22 cellular contexts compared by ENCODE assay signal in genomic region chr18:42574871-42575270, GRCh38.
A peak's percentile ranks its signal among the peaks of the same experiment; 100 is the strongest.
DNase-seq lines count a peak whose midpoint lies in the region; ATAC-seq lines count a peak whose summit lies in the region.
"Had no signal": no experiment of that assay in that cellular context is flagged by ENCODE, and none has a peak within 500 bp of the region (broad histone marks: within the 10 kb centered on the region; RNA-seq: fewer than 3 reads in every experiment).

No MANE protein-coding gene starts in this region.

- ATAC-seq in GM19463 (IDR thresholded peaks at IDR 0.05; ENCODE audit: unreplicated experiment) (no peak), GM21367 (IDR thresholded peaks at IDR 0.05; ENCODE audit: unreplicated experiment) (no peak)
- ATAC-seq: body of pancreas; CD8-positive, alpha-beta T cell; HCT116; left cardiac atrium; naive thymus-derived CD8-positive, alpha-beta T cell; upper lobe of right lung had no signal

- DNase-seq in COR-L47 (lab: John Stamatoyannopoulos, UW) (peak; percentile 99), NCI-H1048 (lab: John Stamatoyannopoulos, UW) (peak; percentile 35), NCI-H2081 (lab: John Stamatoyannopoulos, UW) (peak; percentile 91 to 96), NCI-H69 (lab: John Stamatoyannopoulos, UW) (peak; percentile 100), DMS53 (lab: John Stamatoyannopoulos, UW) (no peak), hypothalamus (lab: John Stamatoyannopoulos, UW) (no peak)
- DNase-seq: activated CD4-positive, alpha-beta T cell treated with anti-CD3 and anti-CD28 coated beads for 48 hours; activated effector memory CD4-positive, alpha-beta T cell treated with Interleukin-2 at 50 U/mL for 16 hours; body of pancreas; CD8-positive, alpha-beta T cell; Kasumi-1; left cardiac atrium; mesendoderm; naive thymus-derived CD8-positive, alpha-beta T cell; NCI-H187 treated with DMSO at 0.1 percent for 48 hours; ovary; SIG-M5; stimulated activated CD4-positive, alpha-beta T cell treated with anti-CD3 and anti-CD28 coated beads, Interleukin-12 subunit alpha, Interleukin-12 subunit beta, amount 100 ng/mL, for 4 hours; upper lobe of right lung had no signal

Comparison
In these comparisons a context has a peak if more than half of its experiments do, and no peak if none do; other contexts are left out.
1. DNase-seq: peak in COR-L47 (single experiment), NCI-H1048 (single experiment), NCI-H2081 (2 of 2) and NCI-H69 (single experiment); none in DMS53 (single experiment) and hypothalamus (0 of 51).